9 cellular contexts compared by ENCODE assay signal in the genomic region with DNA sequence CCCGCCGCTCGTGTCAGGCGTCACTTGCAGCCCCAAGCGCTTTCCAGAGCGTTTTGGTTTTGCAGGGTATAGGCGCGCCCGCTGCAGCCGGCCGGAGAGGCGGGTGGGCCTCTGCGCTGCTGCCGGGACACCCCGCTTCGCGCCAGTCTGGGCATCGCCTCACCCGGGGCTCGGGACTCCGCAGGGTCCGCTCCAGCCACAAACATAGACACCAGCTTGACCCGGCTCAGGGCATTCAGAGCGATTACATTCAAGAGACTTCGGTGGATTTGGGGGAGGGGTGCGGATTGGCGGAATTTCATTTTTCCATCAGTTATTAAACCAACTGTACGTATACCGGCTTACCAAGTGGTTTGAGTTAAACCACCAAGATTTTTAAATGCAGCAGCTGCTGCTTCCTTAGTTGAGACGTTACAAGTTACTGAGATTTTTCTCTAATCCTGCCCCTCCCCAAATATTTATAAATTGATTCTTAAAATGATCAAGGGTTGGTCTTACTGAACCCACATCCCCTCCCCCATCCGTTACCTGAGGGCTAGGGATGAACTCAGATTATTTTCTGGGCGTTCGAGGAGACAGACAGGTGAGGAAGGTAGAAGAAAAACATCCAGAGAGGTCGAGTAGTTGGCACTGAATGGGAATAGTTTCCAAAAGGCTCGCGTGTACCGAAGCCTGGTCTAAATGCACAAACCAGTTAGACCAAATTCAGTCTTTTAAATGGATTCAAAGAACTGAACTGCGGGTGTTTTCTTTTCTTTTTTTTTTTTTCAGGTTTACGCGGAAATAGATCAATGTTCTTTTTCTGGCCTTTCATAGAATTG. TPM values are rescaled to one million over a fixed set of nuclear protein-coding genes. Genes with fewer than 3 reads are reported as not detected.
A peak's percentile ranks its signal among the peaks of the same experiment; 100 is the strongest.
DNase-seq lines count a peak whose midpoint lies in the region; TF ChIP-seq lines count a peak whose summit lies in the region.
"Had no signal": no experiment of that assay in that cellular context is flagged by ENCODE, and none has a peak within 500 bp of the region (broad histone marks: within the 10 kb centered on the region; RNA-seq: fewer than 3 reads in every experiment).

No MANE protein-coding gene starts in this region.

- TF ChIP-seq POLR2A in lower leg skin (IDR thresholded peaks at IDR 0.05), result no peak

- H3K27me3 ChIP-seq in ascending aorta, result peaks cover 22% of the 10 kb centered on the region

- peak overlapping the region; percentile 75 for H3K4me3 Mint-ChIP-seq in activated CD4-positive, alpha-beta T cell treated with anti-CD3 and anti-CD28 coated beads, Interleukin-2, amount 10 ng/mL, durations not matched to agents 24 days and 14 days
- H3K4me3 Mint-ChIP-seq in stimulated activated naive CD8-positive, alpha-beta T cell treated with anti-CD3 and anti-CD28 coated beads, Interleukin-15, Interleukin-2, amounts not matched to agents 100 ng/mL and 50 ng/mL, for 24 hours, result peak overlapping the region; percentile 23

- H3K9me3 Mint-ChIP-seq in activated CD4-positive, alpha-beta T cell treated with anti-CD3 and anti-CD28 coated beads, Interleukin-2, amount 10 ng/mL, durations not matched to agents 24 days and 14 days, result no peaks in the 10 kb centered on the region
- no peaks in the 10 kb centered on the region for H3K9me3 Mint-ChIP-seq in stimulated activated naive CD8-positive, alpha-beta T cell treated with anti-CD3 and anti-CD28 coated beads, Interleukin-15, Interleukin-2, amounts not matched to agents 100 ng/mL and 50 ng/mL, for 24 hours

- no peak overlapping the region for H3K27ac Mint-ChIP-seq in activated CD4-positive, alpha-beta T cell treated with anti-CD3 and anti-CD28 coated beads, Interleukin-2, amount 10 ng/mL, durations not matched to agents 24 days and 14 days
- H3K27ac Mint-ChIP-seq in stimulated activated naive CD8-positive, alpha-beta T cell treated with anti-CD3 and anti-CD28 coated beads, Interleukin-15, Interleukin-2, amounts not matched to agents 100 ng/mL and 50 ng/mL, for 24 hours, result no peak overlapping the region

- no peaks in the 10 kb centered on the region for H3K9me3 ChIP-seq in ascending aorta

- H3K36me3 Mint-ChIP-seq in activated CD4-positive, alpha-beta T cell treated with anti-CD3 and anti-CD28 coated beads, Interleukin-2, amount 10 ng/mL, durations not matched to agents 24 days and 14 days (ENCODE audit: low read depth), result no peaks in the 10 kb centered on the region
- H3K36me3 Mint-ChIP-seq in stimulated activated naive CD8-positive, alpha-beta T cell treated with anti-CD3 and anti-CD28 coated beads, Interleukin-15, Interleukin-2, amounts not matched to agents 100 ng/mL and 50 ng/mL, for 24 hours (ENCODE audit: low read depth), result no peaks in the 10 kb centered on the region

- intact Hi-C loops in activated CD4-positive, alpha-beta T cell treated with anti-CD3 and anti-CD28 coated beads, Interleukin-2, amount 10 ng/mL, durations not matched to agents 24 days and 14 days (cut with micrococcal nuclease), result loop anchor here (10.0 kb wide), 1 partner anchor 109 kb away; the partner anchor contains the start of gene MAPT
- intact Hi-C loops in ascending aorta (cut with DNase I) (no loop called here), lower leg skin (cut with DNase I; ENCODE audit: low total_unique reads) (no loop called here)

- H3K27ac ChIP-seq in ascending aorta, result no peak overlapping the region

- peaks cover 71% of the 10 kb centered on the region for H3K27me3 Mint-ChIP-seq in activated CD4-positive, alpha-beta T cell treated with anti-CD3 and anti-CD28 coated beads, Interleukin-2, amount 10 ng/mL, durations not matched to agents 24 days and 14 days
- peaks cover 75% of the 10 kb centered on the region for H3K27me3 Mint-ChIP-seq in stimulated activated naive CD8-positive, alpha-beta T cell treated with anti-CD3 and anti-CD28 coated beads, Interleukin-15, Interleukin-2, amounts not matched to agents 100 ng/mL and 50 ng/mL, for 24 hours

- peaks cover 12 to 17% of the 10 kb centered on the region in 2 donors for H3K4me1 ChIP-seq in ascending aorta

- TF ChIP-seq CTCF in ascending aorta (IDR thresholded peaks at IDR 0.05) (no peak), lower leg skin (IDR thresholded peaks at IDR 0.05) (no peak)

- H3K36me3 ChIP-seq in ascending aorta, result no peaks in the 10 kb centered on the region

- WGBS in lower leg skin, 2 donors, result 27 to 31% methylated on average over 31 to 40 of the region's 40 CpGs

- H3K4me3 ChIP-seq in ascending aorta (peak overlapping the region; percentile 41 to 71), lower leg skin (ENCODE audit: low read depth, poor library complexity, severe bottlenecking) (peak overlapping the region; percentile 9)

- DNase-seq in activated CD4-positive, alpha-beta T cell treated with anti-CD3 and anti-CD28 coated beads, Interleukin-2, amount 10 ng/mL, durations not matched to agents 24 days and 14 days, result peak; percentile 56
- DNase-seq in activated CD4-positive, alpha-beta T cell treated with anti-CD3 and anti-CD28 coated beads, Interleukin-2, amount 50 U/mL, for 1 hour, result no peak
- DNase-seq in ascending aorta (ENCODE audit: low spot score in 2 of 2) (no peak), lower leg skin (ENCODE audit: low spot score in 2 of 2) (no peak), iPS-NIHi11 (ENCODE audit: low spot score) (no peak), islet precursor cell (no peak), NCI-H526 (lab: John Stamatoyannopoulos, UW) (no peak)
- DNase-seq: NCI-H1092 had no signal

- peaks cover 4% of the 10 kb centered on the region for H3K4me1 Mint-ChIP-seq in activated CD4-positive, alpha-beta T cell treated with anti-CD3 and anti-CD28 coated beads, Interleukin-2, amount 10 ng/mL, durations not matched to agents 24 days and 14 days
- H3K4me1 Mint-ChIP-seq in stimulated activated naive CD8-positive, alpha-beta T cell treated with anti-CD3 and anti-CD28 coated beads, Interleukin-15, Interleukin-2, amounts not matched to agents 100 ng/mL and 50 ng/mL, for 24 hours (ENCODE audit: low read depth), result peaks cover 3% of the 10 kb centered on the region

RNA-seq across cellular contexts. Expression of gene CRHR1, which starts 1.5 kb away (rescaled TPM):
- total RNA-seq in activated CD4-positive, alpha-beta T cell treated with anti-CD3 and anti-CD28 coated beads, Interleukin-2, amount 10 ng/mL, durations not matched to agents 24 days and 14 days, result not detected in 2 replicates
- total RNA-seq in ascending aorta (not detected), lower leg skin (1 to 10 TPM in 3 of 4 donors, under 1 TPM in 1; 0.25 to 3.7 (median 1.5) TPM)

RNA-seq across cellular contexts. Expression of gene SPPL2C, which starts 59.1 kb away (rescaled TPM):
- total RNA-seq in activated CD4-positive, alpha-beta T cell treated with anti-CD3 and anti-CD28 coated beads, Interleukin-2, amount 10 ng/mL, durations not matched to agents 24 days and 14 days, result not detected in 2 replicates
- total RNA-seq in ascending aorta (not detected), lower leg skin (not detected)
